9 cellular contexts compared by ENCODE assay signal in the genomic region with DNA sequence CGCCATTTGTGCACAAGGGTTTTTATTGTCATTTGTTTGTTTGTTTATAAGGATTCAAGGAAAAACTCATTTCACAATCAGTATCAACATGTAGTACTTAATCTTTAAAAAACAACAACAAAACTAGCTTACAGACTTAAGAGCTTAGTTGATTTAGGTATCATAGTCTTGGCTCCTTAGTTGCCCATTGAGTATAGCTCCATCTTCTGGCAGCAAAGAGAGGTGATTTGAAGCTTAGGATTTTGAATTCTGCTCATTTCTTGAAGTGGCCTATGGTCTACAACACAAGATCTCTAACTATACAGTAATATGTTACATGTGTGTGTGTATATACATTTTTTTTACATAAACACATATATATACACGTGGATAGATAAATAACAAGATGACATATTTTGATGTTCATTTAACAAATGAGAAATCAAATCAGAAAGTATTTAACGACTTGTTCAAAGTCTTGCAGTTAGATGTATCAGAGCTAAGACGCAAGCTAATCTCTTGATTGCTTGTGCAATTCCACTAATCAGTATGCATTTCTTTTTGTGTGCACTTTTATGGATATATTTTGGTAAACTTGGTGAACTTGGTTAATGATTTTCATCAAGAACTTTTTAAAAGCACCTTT.
DNase-seq lines count a peak whose midpoint lies in the region; ATAC-seq and TF ChIP-seq lines count a peak whose summit lies in the region.
"Had no signal": no experiment of that assay in that cellular context is flagged by ENCODE, and none has a peak within 500 bp of the region (broad histone marks: within the 10 kb centered on the region; RNA-seq: fewer than 3 reads in every experiment).

No MANE protein-coding gene starts in this region.

- peaks cover 18% of the 10 kb centered on the region for H3K9me3 Mint-ChIP-seq in neural progenitor cell
- H3K9me3 Mint-ChIP-seq: CD8-positive, alpha-beta memory T cell had no signal

- H4K20me1 ChIP-seq in Karpas-422 (ENCODE audit: insufficient read depth, low read depth, low read length) (no peaks in the 10 kb centered on the region), neural progenitor cell (ENCODE audit: low read depth) (no peaks in the 10 kb centered on the region)

- H3K79me2 ChIP-seq in Karpas-422 (ENCODE audit: low read length) (no peaks in the 10 kb centered on the region), neural progenitor cell (ENCODE audit: low read depth) (no peaks in the 10 kb centered on the region)

- no peak overlapping the region for H3K9ac ChIP-seq in Karpas-422 (ENCODE audit: low read length)
- no peak overlapping the region for H3K9ac ChIP-seq in neural progenitor cell

- H3K4me1 ChIP-seq in Karpas-422 (ENCODE audit: low read length) (no peaks in the 10 kb centered on the region), neural progenitor cell (no peaks in the 10 kb centered on the region)

- no peaks in the 10 kb centered on the region for H3K27me3 Mint-ChIP-seq in neural progenitor cell (ENCODE audit: insufficient read depth, low read depth)
- H3K27me3 Mint-ChIP-seq: CD8-positive, alpha-beta memory T cell had no signal

- H3K27ac ChIP-seq in Karpas-422 (ENCODE audit: low read length), result no peak overlapping the region
- H3K27ac ChIP-seq in epithelial cell of prostate, result no peak overlapping the region
- no peak overlapping the region for H3K27ac ChIP-seq in neural progenitor cell

- H2AFZ ChIP-seq in Karpas-422 (ENCODE audit: low read length) (no peak overlapping the region), neural progenitor cell (replicated peaks) (no peak overlapping the region)

- H3K27me3 ChIP-seq in Karpas-422 (ENCODE audit: low read length) (no peaks in the 10 kb centered on the region), neural progenitor cell (no peaks in the 10 kb centered on the region)

- TF ChIP-seq CTCF in neural progenitor cell (IDR thresholded peaks at IDR 0.05), result peak; percentile 91

- no peaks in the 10 kb centered on the region for H3K36me3 Mint-ChIP-seq in neural progenitor cell

- no peak overlapping the region for H3K4me3 ChIP-seq in Karpas-422 (ENCODE audit: low read length)
- no peak overlapping the region for H3K4me3 ChIP-seq in neural progenitor cell

- H3K4me1 Mint-ChIP-seq in neural progenitor cell, result no peaks in the 10 kb centered on the region

- ATAC-seq in GM19023 (IDR thresholded peaks at IDR 0.05; ENCODE audit: unreplicated experiment), result no peak

- H3K4me2 ChIP-seq in Karpas-422 (ENCODE audit: low read depth, low read length, poor library complexity, severe bottlenecking), result no peak overlapping the region
- no peak overlapping the region for H3K4me2 ChIP-seq in neural progenitor cell

- H3F3A ChIP-seq in neural progenitor cell (ENCODE audit: low read depth), result no peaks in the 10 kb centered on the region

- H3K4me3 Mint-ChIP-seq in neural progenitor cell, result no peak overlapping the region
- H3K4me3 Mint-ChIP-seq: CD8-positive, alpha-beta memory T cell had no signal

- H3K9me2 ChIP-seq in Karpas-422 (replicated peaks; ENCODE audit: insufficient read depth, low read length), result no peaks in the 10 kb centered on the region

- DNase-seq in NCI-H1105 treated with DMSO at 0.1 percent for 48 hours (lab: John Stamatoyannopoulos, UW) (peak; percentile 12), NCI-H1105 (lab: John Stamatoyannopoulos, UW) (no peak), Karpas-422 (peak; percentile 83), SHP77 (lab: John Stamatoyannopoulos, UW) (peak; percentile 41 to 54), epithelial cell of prostate (ENCODE audit: low read depth, low spot score) (peak; percentile 33), neural progenitor cell (ENCODE audit: low spot score) (peak; percentile 53), NK-92 (lab: John Stamatoyannopoulos, UW; ENCODE audit: unreplicated experiment) (no peak)

- no peak overlapping the region for H3K27ac Mint-ChIP-seq in neural progenitor cell

- H3K9me3 ChIP-seq in Karpas-422 (ENCODE audit: low read length), result no peaks in the 10 kb centered on the region
- no peaks in the 10 kb centered on the region for H3K9me3 ChIP-seq in neural progenitor cell (ENCODE audit: low read depth)

- H3K36me3 ChIP-seq in Karpas-422 (ENCODE audit: insufficient read depth, low read length), result no peaks in the 10 kb centered on the region
- H3K36me3 ChIP-seq in neural progenitor cell, result no peaks in the 10 kb centered on the region

Comparison
In these comparisons a context has a peak if more than half of its experiments do, and no peak if none do; other contexts are left out.
1. DNase-seq: peak in NCI-H1105 treated with DMSO at 0.1 percent for 48 hours (single experiment), Karpas-422 (single experiment), SHP77 (2 of 2), epithelial cell of prostate (single experiment) and neural progenitor cell (single experiment); none in NCI-H1105 (single experiment) and NK-92 (single experiment).